26 cellular contexts compared by ENCODE assay signal in genomic region chr2:213846856-213847255, GRCh38.
A peak's percentile ranks its signal among the peaks of the same experiment; 100 is the strongest.
DNase-seq lines count a peak whose midpoint lies in the region; ATAC-seq and TF ChIP-seq lines count a peak whose summit lies in the region.
"Had no signal": no experiment of that assay in that cellular context is flagged by ENCODE, and none has a peak within 500 bp of the region (broad histone marks: within the 10 kb centered on the region; RNA-seq: fewer than 3 reads in every experiment).

No MANE protein-coding gene starts in this region.

- H3K9me2 ChIP-seq in PC-3 (replicated peaks; ENCODE audit: low read length) = no peaks in the 10 kb centered on the region

- no TSS peak for BruUV-seq in PC-3 (replicated peaks; lab: Mats Ljungman, UMichigan)

- no peaks in the 10 kb centered on the region for H3K27me3 ChIP-seq in PC-3 (ENCODE audit: low read length)
- H3K27me3 ChIP-seq: ovary, suprapubic skin had no signal

- H2AFZ ChIP-seq in PC-3 (ENCODE audit: low read length) = no peak overlapping the region

- H3F3A ChIP-seq in PC-3 (ENCODE audit: low read length, unreplicated experiment) = no peaks in the 10 kb centered on the region

- H3K36me3 ChIP-seq in PC-3 (ENCODE audit: low read depth, low read length) = no peaks in the 10 kb centered on the region
- H3K36me3 ChIP-seq: left ventricle myocardium inferior, ovary, suprapubic skin had no signal

- no peak overlapping the region for H3K4me2 ChIP-seq in PC-3 (ENCODE audit: low read length)

- H3K4me3 ChIP-seq in PC-3 (ENCODE audit: low read length) (no peak overlapping the region), fibroblast of mammary gland (ENCODE audit: control insufficient read depth, low read depth, low read length) (no peak overlapping the region), skeletal muscle cell (ENCODE audit: low read depth, low read length) (no peak overlapping the region)
- H3K4me3 ChIP-seq: GM12878, left ventricle myocardium inferior, ovary, skin epidermis, suprapubic skin had no signal

- H4K20me1 ChIP-seq in PC-3 (ENCODE audit: low read length) = no peaks in the 10 kb centered on the region

- no peak overlapping the region for H3K27ac ChIP-seq in PC-3 (ENCODE audit: low read length)
- H3K27ac ChIP-seq: 22Rv1, left ventricle myocardium inferior, ovary, skin epidermis, suprapubic skin had no signal

- peaks cover 11% of the 10 kb centered on the region for H3K4me1 ChIP-seq in PC-3 (ENCODE audit: insufficient read depth, low read length)
- H3K4me1 ChIP-seq: left ventricle myocardium inferior, suprapubic skin had no signal

- H3K9me3 ChIP-seq in PC-3 (ENCODE audit: low read length) = no peaks in the 10 kb centered on the region
- H3K9me3 ChIP-seq: left ventricle myocardium inferior, ovary, suprapubic skin had no signal

- intact Hi-C loops in PC-3 (cut with micrococcal nuclease) = no loop called here

- TF ChIP-seq CTCF in PC-3 (conservative IDR thresholded peaks at IDR 0.05; ENCODE audit: low read depth, low read length) (no peak), fibroblast of mammary gland (conservative IDR thresholded peaks at IDR 0.05; ENCODE audit: control insufficient read depth, insufficient read depth, low read depth, low read length) (no peak)

- H3K9ac ChIP-seq in PC-3 (ENCODE audit: low read length) = no peak overlapping the region

- ATAC-seq in PC-3 = no peak; the same call in 1 of the 2 replicates
- ATAC-seq: activated CD8-positive, alpha-beta T cell treated with anti-CD3 and anti-CD28 coated beads for 36 hours; GM12878; Panc1 had no signal

- POLR2A ChIA-PET in PC-3 (lab: Charles Lee; ENCODE audit: unreplicated experiment) = no interaction called here

- DNase-seq in DMS53 (lab: John Stamatoyannopoulos, UW) (peak; percentile 21), DMS53 treated with DMSO at 0.1 percent for 48 hours (lab: John Stamatoyannopoulos, UW; ENCODE audit: unreplicated experiment) (no peak), PC-3 (peak; percentile 46), fibroblast of mammary gland (ENCODE audit: low read depth) (peak; percentile 22), skeletal muscle cell (ENCODE audit: low read depth) (peak; percentile 6), DMS153 (lab: John Stamatoyannopoulos, UW) (no peak), ureter (ENCODE audit: low spot score) (no peak)
- DNase-seq in stimulated activated CD4-positive, alpha-beta T cell treated with anti-CD3 and anti-CD28 coated beads, Interleukin-4, amount 100 ng/mL, for 1 hour = no peak
- DNase-seq: activated CD8-positive, alpha-beta memory T cell treated with anti-CD3 and anti-CD28 coated beads, Interleukin-2, amount 50 U/mL, for 48 hours; activated CD8-positive, alpha-beta T cell treated with anti-CD3 and anti-CD28 coated beads for 36 hours; activated naive CD4-positive, alpha-beta T cell treated with anti-CD3 and anti-CD28 coated beads, Interleukin-2, amount 10 ng/mL, durations not matched to agents 7 days and 5 days; amygdala; CD4-positive, CD25-positive, alpha-beta regulatory T cell; left ventricle myocardium inferior; mesendoderm; MV-4-11; NCI-H1436 treated with DMSO at 0.1 percent for 48 hours; NCI-H526 treated with DMSO at 0.1 percent for 48 hours; ovary; SHP77 treated with DMSO at 0.1 percent for 48 hours; stimulated activated naive CD4-positive, alpha-beta T cell treated with Interleukin-2 at 50 U/mL for 16 hours had no signal

- H3K79me2 ChIP-seq in PC-3 (ENCODE audit: low read length) = no peaks in the 10 kb centered on the region

- CTCF ChIA-PET in PC-3 (lab: Charles Lee) = no interaction called here

Comparison
In these comparisons a context has a peak if more than half of its experiments do, and no peak if none do; other contexts are left out.
1. DNase-seq: peak in DMS53 (single experiment), PC-3 (single experiment), fibroblast of mammary gland (single experiment) and skeletal muscle cell (single experiment); none in DMS53 treated with DMSO at 0.1 percent for 48 hours (single experiment), stimulated activated CD4-positive, alpha-beta T cell treated with anti-CD3 and anti-CD28 coated beads, Interleukin-4, amount 100 ng/mL, for 1 hour (single experiment), DMS153 (single experiment) and ureter (single experiment).